Comparison of ENCODE assay signal across 40 cellular contexts in genomic region chr1:107407011-107407410, GRCh38.
"Had no signal": no experiment of that assay in that cellular context is flagged by ENCODE, and none has a peak within 500 bp of the region (broad histone marks: within the 10 kb centered on the region; RNA-seq: fewer than 3 reads in every experiment).

No MANE protein-coding gene starts in this region.

- H3K4me3 ChIP-seq: adrenal gland, ascending aorta, body of pancreas, breast epithelium, cardiac muscle cell had no signal

- DNase-seq: activated effector memory CD4-positive, alpha-beta T cell treated with anti-CD3 and anti-CD28 coated beads, Interleukin-2, amount 50 U/mL, for 16 hours; activated effector memory CD4-positive, alpha-beta T cell treated with Interleukin-2 at 50 U/mL for 16 hours; activated gamma-delta T cell; activated gamma-delta T cell treated with Interleukin-2 at 50 U/mL for 16 hours; activated naive CD4-positive, alpha-beta T cell; activated naive CD4-positive, alpha-beta T cell treated with anti-CD3 and anti-CD28 coated beads for 36 hours; activated naive CD4-positive, alpha-beta T cell treated with anti-CD3 and anti-CD28 coated beads, Interleukin-2, amount 10 ng/mL, durations not matched to agents 7 days and 5 days; activated naive CD4-positive, alpha-beta T cell treated with anti-CD3 and anti-CD28 coated beads, Interleukin-2, amount 50 U/mL, for 16 hours; activated naive CD4-positive, alpha-beta T cell treated with Interleukin-2 at 50 U/mL for 16 hours; activated naive CD8-positive, alpha-beta T cell treated with anti-CD3 and anti-CD28 coated beads for 36 hours; activated naive CD8-positive, alpha-beta T cell treated with anti-CD3 and anti-CD28 coated beads, Interleukin-2, amount 10 ng/mL, durations not matched to agents 7 days and 5 days; activated naive CD8-positive, alpha-beta T cell treated with anti-CD3 and anti-CD28 coated beads, Interleukin-2, amount 50 U/mL, for 24 hours; activated T-cell treated with anti-CD3 and anti-CD28 coated beads, Interleukin-2, amount 50 U/mL, for 1 hour; activated T-cell treated with anti-CD3 and anti-CD28 coated beads, Interleukin-2, amount 50 U/mL, for 24 hours; activated T-cell treated with anti-CD3 and anti-CD28 coated beads, Interleukin-2, amount 50 U/mL, for 4 hours; activated T-cell treated with anti-CD3 and anti-CD28 coated beads, Interleukin-2, amount 50 U/mL, for 48 hours; activated T-cell treated with anti-CD3 and anti-CD28 coated beads, Interleukin-2, amount 50 U/mL, for 72 hours; adrenal gland; amniotic stem cell; amygdala; anterior cingulate cortex; aorta; body of pancreas; brain microvascular endothelial cell; caudate nucleus; central memory CD4-positive, alpha-beta T cell; cerebellar nuclear complex had no signal

- H3K36me3 Mint-ChIP-seq: activated naive CD4-positive, alpha-beta T cell treated with anti-CD3 and anti-CD28 coated beads, Interleukin-2, amount 10 ng/mL, durations not matched to agents 7 days and 5 days; activated naive CD4-positive, alpha-beta T cell treated with anti-CD3 and anti-CD28 coated beads, Interleukin-2, amount 50 U/mL, for 24 hours; activated naive CD4-positive, alpha-beta T cell treated with anti-CD3 and anti-CD28 coated beads, Interleukin-2, amount 50 U/mL, for 72 hours; activated naive CD8-positive, alpha-beta T cell; activated naive CD8-positive, alpha-beta T cell treated with anti-CD3 and anti-CD28 coated beads for 36 hours; activated naive CD8-positive, alpha-beta T cell treated with anti-CD3 and anti-CD28 coated beads, Interleukin-2, amount 10 ng/mL, durations not matched to agents 7 days and 5 days; brain had no signal

- H3K27ac Mint-ChIP-seq: activated naive CD4-positive, alpha-beta T cell treated with anti-CD3 and anti-CD28 coated beads for 36 hours; activated naive CD4-positive, alpha-beta T cell treated with anti-CD3 and anti-CD28 coated beads, Interleukin-2, amount 10 ng/mL, durations not matched to agents 7 days and 5 days; activated naive CD4-positive, alpha-beta T cell treated with anti-CD3 and anti-CD28 coated beads, Interleukin-2, amount 50 U/mL, for 24 hours; activated naive CD4-positive, alpha-beta T cell treated with anti-CD3 and anti-CD28 coated beads, Interleukin-2, amount 50 U/mL, for 72 hours; activated naive CD8-positive, alpha-beta T cell; activated naive CD8-positive, alpha-beta T cell treated with anti-CD3 and anti-CD28 coated beads for 36 hours; activated naive CD8-positive, alpha-beta T cell treated with anti-CD3 and anti-CD28 coated beads, Interleukin-2, amount 10 ng/mL, durations not matched to agents 7 days and 5 days; activated naive CD8-positive, alpha-beta T cell treated with anti-CD3 and anti-CD28 coated beads, Interleukin-2, amount 50 U/mL, for 24 hours; activated T-cell treated with anti-CD3 and anti-CD28 coated beads, Interleukin-2, amount 50 U/mL, for 24 hours; activated T-cell treated with anti-CD3 and anti-CD28 coated beads, Interleukin-2, amount 50 U/mL, for 72 hours; activated T-helper 1 cell treated with anti-CD3 and anti-CD28 coated beads, Interleukin-12 subunit alpha, Interleukin-12 subunit beta, Interleukin-2, Interleukin-4 antibody, amounts not matched to agents 30 ng/mL and 10 ng/mL and 1 ng/mL, durations not matched to agents 14 hours and 24 hours and 36 hours; activated T-helper 17 cell treated with anti-CD3 and anti-CD28 coated beads, Interleukin-2, amount 50 U/mL, for 72 hours; activated T-helper 2 cell treated with anti-CD3 and anti-CD28 coated beads, Interferon-gamma antibody, Interleukin-2, Interleukin-4, amounts not matched to agents 10 μg/mL and 5 μg/mL and 100 μg/mL, durations not matched to agents 14 hours and 24 hours and 36 hours; brain had no signal

- H3K9me3 ChIP-seq: adrenal gland, ascending aorta, body of pancreas, breast epithelium had no signal

- ATAC-seq: activated naive CD4-positive, alpha-beta T cell treated with anti-CD3 and anti-CD28 coated beads, Interleukin-2, amount 50 U/mL, for 72 hours; activated naive CD8-positive, alpha-beta T cell treated with anti-CD3 and anti-CD28 coated beads, Interleukin-2, amount 50 U/mL, for 24 hours; activated T-cell treated with anti-CD3 and anti-CD28 coated beads, Interleukin-2, amount 50 U/mL, for 4 hours; activated T-cell treated with anti-CD3 and anti-CD28 coated beads, Interleukin-2, amount 50 U/mL, for 72 hours; activated T-helper 17 cell treated with anti-CD3 and anti-CD28 coated beads, Interleukin-2, amount 50 U/mL, for 72 hours; body of pancreas had no signal

- FAIRE-seq: astrocyte, bronchial epithelial cell had no signal

- H3K4me1 ChIP-seq: adrenal gland, ascending aorta, body of pancreas, breast epithelium had no signal

- H3K27ac ChIP-seq: adrenal gland, ascending aorta, body of pancreas, brain microvascular endothelial cell, breast epithelium, cardiac muscle cell had no signal

- H3K36me3 ChIP-seq: adrenal gland, ascending aorta, brain microvascular endothelial cell, breast epithelium, cardiac muscle cell had no signal

- H3K4me3 Mint-ChIP-seq: activated naive CD4-positive, alpha-beta T cell treated with anti-CD3 and anti-CD28 coated beads for 36 hours; activated naive CD4-positive, alpha-beta T cell treated with anti-CD3 and anti-CD28 coated beads, Interleukin-2, amount 10 ng/mL, durations not matched to agents 7 days and 5 days; activated naive CD4-positive, alpha-beta T cell treated with anti-CD3 and anti-CD28 coated beads, Interleukin-2, amount 50 U/mL, for 24 hours; activated naive CD8-positive, alpha-beta T cell; activated naive CD8-positive, alpha-beta T cell treated with anti-CD3 and anti-CD28 coated beads for 36 hours; activated naive CD8-positive, alpha-beta T cell treated with anti-CD3 and anti-CD28 coated beads, Interleukin-2, amount 10 ng/mL, durations not matched to agents 7 days and 5 days; activated naive CD8-positive, alpha-beta T cell treated with anti-CD3 and anti-CD28 coated beads, Interleukin-2, amount 50 U/mL, for 24 hours; activated T-cell treated with anti-CD3 and anti-CD28 coated beads, Interleukin-2, amount 50 U/mL, for 24 hours; activated T-cell treated with anti-CD3 and anti-CD28 coated beads, Interleukin-2, amount 50 U/mL, for 4 hours; activated T-cell treated with anti-CD3 and anti-CD28 coated beads, Interleukin-2, amount 50 U/mL, for 72 hours; activated T-helper 1 cell treated with anti-CD3 and anti-CD28 coated beads, Interleukin-12 subunit alpha, Interleukin-12 subunit beta, Interleukin-2, Interleukin-4 antibody, amounts not matched to agents 30 ng/mL and 10 ng/mL and 1 ng/mL, durations not matched to agents 14 hours and 24 hours and 36 hours; activated T-helper 17 cell treated with anti-CD3 and anti-CD28 coated beads, Interleukin-2, amount 50 U/mL, for 72 hours; brain; central memory CD8-positive, alpha-beta T cell had no signal

- H3K9me3 Mint-ChIP-seq: activated naive CD4-positive, alpha-beta T cell treated with anti-CD3 and anti-CD28 coated beads for 36 hours; activated naive CD4-positive, alpha-beta T cell treated with anti-CD3 and anti-CD28 coated beads, Interleukin-2, amount 10 ng/mL, durations not matched to agents 7 days and 5 days; activated naive CD4-positive, alpha-beta T cell treated with anti-CD3 and anti-CD28 coated beads, Interleukin-2, amount 50 U/mL, for 24 hours; activated naive CD4-positive, alpha-beta T cell treated with anti-CD3 and anti-CD28 coated beads, Interleukin-2, amount 50 U/mL, for 72 hours; activated naive CD8-positive, alpha-beta T cell treated with anti-CD3 and anti-CD28 coated beads for 36 hours; activated naive CD8-positive, alpha-beta T cell treated with anti-CD3 and anti-CD28 coated beads, Interleukin-2, amount 10 ng/mL, durations not matched to agents 7 days and 5 days; activated naive CD8-positive, alpha-beta T cell treated with anti-CD3 and anti-CD28 coated beads, Interleukin-2, amount 50 U/mL, for 24 hours; activated T-cell treated with anti-CD3 and anti-CD28 coated beads, Interleukin-2, amount 50 U/mL, for 24 hours; activated T-cell treated with anti-CD3 and anti-CD28 coated beads, Interleukin-2, amount 50 U/mL, for 4 hours; activated T-cell treated with anti-CD3 and anti-CD28 coated beads, Interleukin-2, amount 50 U/mL, for 72 hours; activated T-helper 1 cell treated with anti-CD3 and anti-CD28 coated beads, Interleukin-12 subunit alpha, Interleukin-12 subunit beta, Interleukin-2, Interleukin-4 antibody, amounts not matched to agents 30 ng/mL and 10 ng/mL and 1 ng/mL, durations not matched to agents 14 hours and 24 hours and 36 hours; activated T-helper 17 cell treated with anti-CD3 and anti-CD28 coated beads, Interleukin-2, amount 50 U/mL, for 72 hours; activated T-helper 2 cell treated with anti-CD3 and anti-CD28 coated beads, Interferon-gamma antibody, Interleukin-2, Interleukin-4, amounts not matched to agents 10 μg/mL and 5 μg/mL and 100 μg/mL, durations not matched to agents 14 hours and 24 hours and 36 hours; central memory CD8-positive, alpha-beta T cell had no signal

- H3K4me1 Mint-ChIP-seq: activated naive CD4-positive, alpha-beta T cell treated with anti-CD3 and anti-CD28 coated beads, Interleukin-2, amount 10 ng/mL, durations not matched to agents 7 days and 5 days; activated naive CD4-positive, alpha-beta T cell treated with anti-CD3 and anti-CD28 coated beads, Interleukin-2, amount 50 U/mL, for 24 hours; activated naive CD8-positive, alpha-beta T cell treated with anti-CD3 and anti-CD28 coated beads for 36 hours; activated naive CD8-positive, alpha-beta T cell treated with anti-CD3 and anti-CD28 coated beads, Interleukin-2, amount 10 ng/mL, durations not matched to agents 7 days and 5 days; activated naive CD8-positive, alpha-beta T cell treated with anti-CD3 and anti-CD28 coated beads, Interleukin-2, amount 50 U/mL, for 24 hours; activated T-helper 17 cell treated with anti-CD3 and anti-CD28 coated beads, Interleukin-2, amount 50 U/mL, for 72 hours; brain; central memory CD8-positive, alpha-beta T cell had no signal

- H3K27me3 Mint-ChIP-seq: activated naive CD4-positive, alpha-beta T cell treated with anti-CD3 and anti-CD28 coated beads, Interleukin-2, amount 10 ng/mL, durations not matched to agents 7 days and 5 days; activated naive CD8-positive, alpha-beta T cell treated with anti-CD3 and anti-CD28 coated beads for 36 hours; activated T-cell treated with anti-CD3 and anti-CD28 coated beads, Interleukin-2, amount 50 U/mL, for 24 hours; brain had no signal

- H3K27me3 ChIP-seq: adrenal gland, ascending aorta, body of pancreas, brain microvascular endothelial cell, breast epithelium, cardiac muscle cell had no signal
